In the genomic region with DNA sequence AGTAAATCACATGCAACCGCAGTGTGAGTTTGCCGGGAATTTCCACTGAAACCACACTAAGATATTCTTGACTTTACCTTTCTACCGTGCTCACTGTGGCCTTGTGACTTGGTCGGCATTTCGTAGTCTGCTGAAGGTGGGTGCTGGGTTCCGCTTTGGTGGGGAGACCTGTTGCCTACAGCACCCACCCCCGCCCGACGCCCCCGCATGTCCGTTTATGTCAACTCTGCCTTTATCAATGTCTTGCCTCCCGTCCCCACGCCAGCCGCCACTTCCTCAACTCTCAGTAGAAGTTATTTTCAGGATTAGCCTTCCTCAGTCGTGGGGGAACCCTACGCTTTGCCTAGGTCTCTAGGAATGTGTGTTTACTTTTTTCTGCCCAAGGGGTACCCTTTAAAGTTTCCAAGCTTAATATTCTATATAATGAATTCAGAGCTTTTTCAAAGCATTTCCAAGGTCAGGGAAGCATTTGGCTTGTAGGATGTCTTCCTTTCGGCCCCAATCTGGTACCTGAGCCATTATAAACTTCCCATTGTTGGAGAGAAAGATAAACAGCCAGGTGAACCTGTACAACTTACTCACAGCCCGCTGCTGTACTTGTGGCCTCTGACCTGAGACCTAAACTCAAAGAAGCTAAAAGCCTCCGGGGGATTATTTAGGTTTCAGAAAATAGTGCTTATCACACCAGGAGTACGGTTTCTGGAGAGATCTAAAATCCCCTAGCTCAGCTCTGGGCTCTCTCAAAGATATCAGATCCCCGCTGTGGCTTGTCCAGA, we compare ENCODE assay signal across 1 cellular context.
A peak's percentile ranks its signal among the peaks of the same experiment; 100 is the strongest.
TF ChIP-seq lines count a peak whose summit lies in the region.

No MANE protein-coding gene starts in this region.

TF ChIP-seq in K562, 482 proteins besides CTCF, POLR2A, EP300 and RAD21 (continued from another document):
- TF ChIP-seq, protein P1, sequence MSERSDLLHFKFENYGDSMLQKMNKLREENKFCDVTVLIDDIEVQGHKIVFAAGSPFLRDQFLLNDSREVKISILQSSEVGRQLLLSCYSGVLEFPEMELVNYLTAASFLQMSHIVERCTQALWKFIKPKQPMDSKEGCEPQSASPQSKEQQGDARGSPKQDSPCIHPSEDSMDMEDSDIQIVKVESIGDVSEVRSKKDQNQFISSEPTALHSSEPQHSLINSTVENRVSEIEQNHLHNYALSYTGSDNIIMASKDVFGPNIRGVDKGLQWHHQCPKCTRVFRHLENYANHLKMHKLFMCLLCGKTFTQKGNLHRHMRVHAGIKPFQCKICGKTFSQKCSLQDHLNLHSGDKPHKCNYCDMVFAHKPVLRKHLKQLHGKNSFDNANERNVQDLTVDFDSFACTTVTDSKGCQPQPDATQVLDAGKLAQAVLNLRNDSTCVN (CRISPR knock-in tag; IDR thresholded peaks at IDR 0.05), result no peak; the same call in 1 of the 2 replicates
- no peak for TF ChIP-seq RFX1 (IDR thresholded peaks at IDR 0.05)
- TF ChIP-seq ZNF184 (CRISPR knock-in tag; IDR thresholded peaks at IDR 0.05), result no peak
- TF ChIP-seq, protein P2, sequence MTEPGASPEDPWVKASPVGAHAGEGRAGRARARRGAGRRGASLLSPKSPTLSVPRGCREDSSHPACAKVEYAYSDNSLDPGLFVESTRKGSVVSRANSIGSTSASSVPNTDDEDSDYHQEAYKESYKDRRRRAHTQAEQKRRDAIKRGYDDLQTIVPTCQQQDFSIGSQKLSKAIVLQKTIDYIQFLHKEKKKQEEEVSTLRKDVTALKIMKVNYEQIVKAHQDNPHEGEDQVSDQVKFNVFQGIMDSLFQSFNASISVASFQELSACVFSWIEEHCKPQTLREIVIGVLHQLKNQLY (CRISPR knock-in tag; conservative IDR thresholded peaks at IDR 0.05), result no peak
- peak; percentile 65; the same call in 1 of the 2 replicates for TF ChIP-seq LCOR (CRISPR knock-in tag; IDR thresholded peaks at IDR 0.05)
- TF ChIP-seq, protein P3, sequence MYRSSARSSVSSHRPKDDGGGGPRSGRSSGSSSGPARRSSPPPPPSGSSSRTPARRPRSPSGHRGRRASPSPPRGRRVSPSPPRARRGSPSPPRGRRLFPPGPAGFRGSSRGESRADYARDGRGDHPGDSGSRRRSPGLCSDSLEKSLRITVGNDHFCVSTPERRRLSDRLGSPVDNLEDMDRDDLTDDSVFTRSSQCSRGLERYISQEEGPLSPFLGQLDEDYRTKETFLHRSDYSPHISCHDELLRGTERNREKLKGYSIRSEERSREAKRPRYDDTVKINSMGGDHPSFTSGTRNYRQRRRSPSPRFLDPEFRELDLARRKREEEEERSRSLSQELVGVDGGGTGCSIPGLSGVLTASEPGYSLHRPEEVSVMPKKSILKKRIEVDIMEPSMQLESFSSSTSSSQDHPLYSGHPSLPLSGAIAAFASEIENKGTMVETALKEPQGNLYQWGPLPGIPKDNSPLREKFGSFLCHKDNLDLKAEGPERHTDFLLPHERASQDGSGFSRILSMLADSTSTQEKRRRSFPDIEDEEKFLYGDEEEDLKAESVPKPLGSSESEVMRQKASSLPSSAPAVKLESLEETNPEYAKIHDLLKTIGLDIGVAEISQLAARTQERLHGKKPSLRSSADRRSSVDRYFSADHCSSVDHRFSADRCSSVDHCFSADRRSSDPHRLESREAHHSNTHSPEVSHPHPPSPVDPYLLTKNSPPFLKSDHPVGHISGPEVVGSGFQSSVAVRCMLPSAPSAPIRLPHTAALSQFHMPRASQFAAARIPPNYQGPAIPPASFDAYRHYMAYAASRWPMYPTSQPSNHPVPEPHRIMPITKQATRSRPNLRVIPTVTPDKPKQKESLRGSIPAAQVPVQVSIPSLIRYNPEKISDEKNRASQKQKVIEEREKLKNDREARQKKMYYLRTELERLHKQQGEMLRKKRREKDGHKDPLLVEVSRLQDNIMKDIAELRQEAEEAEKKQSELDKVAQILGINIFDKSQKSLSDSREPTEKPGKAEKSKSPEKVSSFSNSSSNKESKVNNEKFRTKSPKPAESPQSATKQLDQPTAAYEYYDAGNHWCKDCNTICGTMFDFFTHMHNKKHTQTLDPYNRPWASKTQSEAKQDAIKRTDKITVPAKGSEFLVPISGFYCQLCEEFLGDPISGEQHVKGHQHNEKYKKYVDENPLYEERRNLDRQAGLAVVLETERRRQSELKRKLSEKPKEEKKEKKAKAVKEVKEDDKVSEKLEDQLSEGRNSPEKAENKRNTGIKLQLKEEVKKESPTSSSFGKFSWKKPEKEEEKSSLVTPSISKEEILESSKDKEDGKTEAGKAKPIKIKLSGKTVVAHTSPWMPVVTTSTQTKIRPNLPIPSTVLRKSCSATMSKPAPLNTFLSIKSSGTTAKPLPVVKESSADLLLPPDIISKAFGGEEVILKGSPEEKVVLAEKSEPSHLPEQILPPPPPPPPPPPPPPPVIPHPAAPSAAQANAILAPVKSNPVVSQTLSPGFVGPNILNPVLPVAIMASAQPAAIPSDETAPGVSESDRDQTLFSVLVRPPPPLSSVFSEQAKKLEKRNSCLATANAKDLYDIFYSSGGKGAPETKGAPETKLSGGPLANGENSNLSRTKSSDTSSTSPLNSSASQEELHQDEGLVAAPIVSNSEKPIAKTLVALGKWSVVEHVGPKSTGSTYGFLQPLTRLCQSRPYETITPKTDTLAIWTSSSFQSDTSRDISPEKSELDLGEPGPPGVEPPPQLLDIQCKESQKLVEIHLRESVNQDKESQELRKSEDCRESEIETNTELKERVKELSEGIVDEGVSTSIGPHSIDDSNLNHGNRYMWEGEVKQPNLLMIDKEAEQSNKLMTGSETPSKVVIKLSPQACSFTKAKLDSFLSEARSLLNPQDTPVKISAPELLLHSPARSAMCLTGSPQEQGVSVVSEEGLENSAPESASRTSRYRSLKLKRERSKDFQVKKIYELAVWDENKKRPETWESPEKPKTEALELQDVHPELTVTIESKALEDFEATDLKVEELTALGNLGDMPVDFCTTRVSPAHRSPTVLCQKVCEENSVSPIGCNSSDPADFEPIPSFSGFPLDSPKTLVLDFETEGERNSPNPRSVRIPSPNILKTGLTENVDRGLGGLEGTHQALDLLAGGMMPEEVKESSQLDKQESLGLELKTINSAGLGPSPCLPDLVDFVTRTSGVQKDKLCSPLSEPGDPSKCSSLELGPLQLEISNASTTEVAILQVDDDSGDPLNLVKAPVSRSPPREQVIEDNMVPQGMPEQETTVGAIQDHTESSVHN (IDR thresholded peaks at IDR 0.05; ENCODE audit: borderline replicate concordance in 1 of 2, low read depth in 1 of 2), result 0 out of 4 replicates have a peak, but pooled peaks of 1 of the 2 experiments have one; percentile 18
- TF ChIP-seq, protein P4, sequence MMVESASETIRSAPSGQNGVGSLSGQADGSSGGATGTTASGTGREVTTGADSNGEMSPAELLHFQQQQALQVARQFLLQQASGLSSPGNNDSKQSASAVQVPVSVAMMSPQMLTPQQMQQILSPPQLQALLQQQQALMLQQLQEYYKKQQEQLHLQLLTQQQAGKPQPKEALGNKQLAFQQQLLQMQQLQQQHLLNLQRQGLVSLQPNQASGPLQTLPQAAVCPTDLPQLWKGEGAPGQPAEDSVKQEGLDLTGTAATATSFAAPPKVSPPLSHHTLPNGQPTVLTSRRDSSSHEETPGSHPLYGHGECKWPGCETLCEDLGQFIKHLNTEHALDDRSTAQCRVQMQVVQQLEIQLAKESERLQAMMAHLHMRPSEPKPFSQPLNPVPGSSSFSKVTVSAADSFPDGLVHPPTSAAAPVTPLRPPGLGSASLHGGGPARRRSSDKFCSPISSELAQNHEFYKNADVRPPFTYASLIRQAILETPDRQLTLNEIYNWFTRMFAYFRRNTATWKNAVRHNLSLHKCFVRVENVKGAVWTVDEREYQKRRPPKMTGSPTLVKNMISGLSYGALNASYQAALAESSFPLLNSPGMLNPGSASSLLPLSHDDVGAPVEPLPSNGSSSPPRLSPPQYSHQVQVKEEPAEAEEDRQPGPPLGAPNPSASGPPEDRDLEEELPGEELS (CRISPR knock-in tag; IDR thresholded peaks at IDR 0.05; ENCODE audit: borderline replicate concordance), result no peak
- TF ChIP-seq CTBP1 (IDR thresholded peaks at IDR 0.05; ENCODE audit: borderline replicate concordance), result peak; percentile 73
- TF ChIP-seq, protein P5, sequence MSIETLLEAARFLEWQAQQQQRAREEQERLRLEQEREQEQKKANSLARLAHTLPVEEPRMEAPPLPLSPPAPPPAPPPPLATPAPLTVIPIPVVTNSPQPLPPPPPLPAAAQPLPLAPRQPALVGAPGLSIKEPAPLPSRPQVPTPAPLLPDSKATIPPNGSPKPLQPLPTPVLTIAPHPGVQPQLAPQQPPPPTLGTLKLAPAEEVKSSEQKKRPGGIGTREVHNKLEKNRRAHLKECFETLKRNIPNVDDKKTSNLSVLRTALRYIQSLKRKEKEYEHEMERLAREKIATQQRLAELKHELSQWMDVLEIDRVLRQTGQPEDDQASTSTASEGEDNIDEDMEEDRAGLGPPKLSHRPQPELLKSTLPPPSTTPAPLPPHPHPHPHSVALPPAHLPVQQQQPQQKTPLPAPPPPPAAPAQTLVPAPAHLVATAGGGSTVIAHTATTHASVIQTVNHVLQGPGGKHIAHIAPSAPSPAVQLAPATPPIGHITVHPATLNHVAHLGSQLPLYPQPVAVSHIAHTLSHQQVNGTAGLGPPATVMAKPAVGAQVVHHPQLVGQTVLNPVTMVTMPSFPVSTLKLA (conservative IDR thresholded peaks at IDR 0.05), result peak; percentile 60 to 79
- TF ChIP-seq HSF4 (CRISPR knock-in tag; IDR thresholded peaks at IDR 0.05; ENCODE audit: borderline replicate concordance), result no peak
- TF ChIP-seq FOXJ3 (CRISPR knock-in tag; IDR thresholded peaks at IDR 0.05), result no peak
- TF ChIP-seq ADNP (tag; IDR thresholded peaks at IDR 0.05), result no peak
- no peak for TF ChIP-seq ZNF121 (CRISPR knock-in tag; conservative IDR thresholded peaks at IDR 0.05)
- peak; percentile 71 for TF ChIP-seq CXXC5 (CRISPR knock-in tag; IDR thresholded peaks at IDR 0.05)
- TF ChIP-seq, protein P6, sequence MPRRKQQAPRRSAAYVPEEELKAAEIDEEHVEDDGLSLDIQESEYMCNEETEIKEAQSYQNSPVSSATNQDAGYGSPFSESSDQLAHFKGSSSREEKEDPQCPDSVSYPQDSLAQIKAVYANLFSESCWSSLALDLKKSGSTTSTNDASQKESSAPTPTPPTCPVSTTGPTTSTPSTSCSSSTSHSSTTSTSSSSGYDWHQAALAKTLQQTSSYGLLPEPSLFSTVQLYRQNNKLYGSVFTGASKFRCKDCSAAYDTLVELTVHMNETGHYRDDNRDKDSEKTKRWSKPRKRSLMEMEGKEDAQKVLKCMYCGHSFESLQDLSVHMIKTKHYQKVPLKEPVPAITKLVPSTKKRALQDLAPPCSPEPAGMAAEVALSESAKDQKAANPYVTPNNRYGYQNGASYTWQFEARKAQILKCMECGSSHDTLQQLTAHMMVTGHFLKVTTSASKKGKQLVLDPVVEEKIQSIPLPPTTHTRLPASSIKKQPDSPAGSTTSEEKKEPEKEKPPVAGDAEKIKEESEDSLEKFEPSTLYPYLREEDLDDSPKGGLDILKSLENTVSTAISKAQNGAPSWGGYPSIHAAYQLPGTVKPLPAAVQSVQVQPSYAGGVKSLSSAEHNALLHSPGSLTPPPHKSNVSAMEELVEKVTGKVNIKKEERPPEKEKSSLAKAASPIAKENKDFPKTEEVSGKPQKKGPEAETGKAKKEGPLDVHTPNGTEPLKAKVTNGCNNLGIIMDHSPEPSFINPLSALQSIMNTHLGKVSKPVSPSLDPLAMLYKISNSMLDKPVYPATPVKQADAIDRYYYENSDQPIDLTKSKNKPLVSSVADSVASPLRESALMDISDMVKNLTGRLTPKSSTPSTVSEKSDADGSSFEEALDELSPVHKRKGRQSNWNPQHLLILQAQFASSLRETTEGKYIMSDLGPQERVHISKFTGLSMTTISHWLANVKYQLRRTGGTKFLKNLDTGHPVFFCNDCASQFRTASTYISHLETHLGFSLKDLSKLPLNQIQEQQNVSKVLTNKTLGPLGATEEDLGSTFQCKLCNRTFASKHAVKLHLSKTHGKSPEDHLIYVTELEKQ (CRISPR knock-in tag; IDR thresholded peaks at IDR 0.05), result no peak
- TF ChIP-seq ARNT (IDR thresholded peaks at IDR 0.05), result peak; percentile 56 to 91; a peak in 2 of 4 replicates
- TF ChIP-seq HOXB6 (CRISPR knock-in tag; IDR thresholded peaks at IDR 0.05; ENCODE audit: borderline replicate concordance), result no peak
